In the genomic region with DNA sequence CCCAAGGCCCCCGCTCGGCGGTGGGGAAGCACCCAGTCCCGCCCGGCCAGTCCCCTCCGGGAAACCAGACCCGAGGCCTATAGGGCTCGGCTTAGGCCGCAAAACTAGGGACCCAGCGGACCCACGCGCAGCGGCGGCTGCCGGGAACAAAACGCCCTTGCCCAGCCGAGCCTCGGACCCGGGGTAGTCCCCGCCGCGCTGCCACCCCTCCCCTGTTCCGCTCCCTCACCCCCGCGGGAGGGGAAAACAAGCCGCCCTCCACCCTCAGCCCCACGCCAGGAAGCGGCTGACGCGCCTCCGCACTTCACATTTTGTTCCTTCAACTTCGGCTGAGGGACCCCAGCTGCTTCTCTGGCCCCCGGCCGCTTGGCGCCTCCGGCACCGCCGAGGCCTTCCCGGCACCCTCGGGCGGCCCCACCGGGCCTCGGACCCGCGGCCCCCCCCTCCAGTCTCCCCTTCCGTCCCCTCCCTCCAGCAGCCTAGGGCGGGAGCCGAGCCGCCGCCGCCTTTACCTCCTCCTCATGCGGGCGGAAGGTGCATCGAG, we compare ENCODE assay signal across 8 cellular contexts. TPM values are rescaled to one million over a fixed set of nuclear protein-coding genes. Genes with fewer than 3 reads are reported as not detected.
A peak's percentile ranks its signal among the peaks of the same experiment; 100 is the strongest.
DNase-seq lines count a peak whose midpoint lies in the region; ATAC-seq and TF ChIP-seq lines count a peak whose summit lies in the region.

No MANE protein-coding gene starts in this region.

- DNase-seq in BE2C = peak; percentile 49
- peak; percentile 15 for DNase-seq in astrocyte of the spinal cord (ENCODE audit: low read depth, low spot score)
- DNase-seq in DMS153 (lab: John Stamatoyannopoulos, UW) = no peak

- peak overlapping the region; percentile 53 for H3K27ac ChIP-seq in iPS-18a (ENCODE audit: low read length)
- peak overlapping the region; percentile 87 to 100 (median 97) for H3K27ac ChIP-seq in skin epidermis

- in situ Hi-C loops in astrocyte of the spinal cord (cut with HindIII; ENCODE audit: low sequenced_read_pairs) = no loop called here

- peaks cover 27% of the 10 kb centered on the region for H3K4me1 Mint-ChIP-seq in T-helper 1 cell treated with Interleukin-12 subunit alpha and Interleukin-12 subunit beta and Interleukin-4 antibody, amounts not matched to agents 30 μg/mL and 1 μg/mL, for 36 hours (ENCODE audit: low read depth)

- H3K9me3 ChIP-seq in BE2C (no peaks in the 10 kb centered on the region), iPS-18a (ENCODE audit: control insufficient read depth, low read depth, low read length) (no peaks in the 10 kb centered on the region)

- H3K27ac Mint-ChIP-seq in T-helper 1 cell treated with Interleukin-12 subunit alpha and Interleukin-12 subunit beta and Interleukin-4 antibody, amounts not matched to agents 30 μg/mL and 1 μg/mL, for 36 hours = peak overlapping the region; percentile 59

- H3K27me3 ChIP-seq in BE2C (no peaks in the 10 kb centered on the region), iPS-18a (ENCODE audit: control insufficient read depth, insufficient read depth, low read length) (no peaks in the 10 kb centered on the region)

- peaks cover 26% of the 10 kb centered on the region for H3K36me3 Mint-ChIP-seq in T-helper 1 cell treated with Interleukin-12 subunit alpha and Interleukin-12 subunit beta and Interleukin-4 antibody, amounts not matched to agents 30 μg/mL and 1 μg/mL, for 36 hours (ENCODE audit: low read depth)

- H3K27me3 Mint-ChIP-seq in T-helper 1 cell treated with Interleukin-12 subunit alpha and Interleukin-12 subunit beta and Interleukin-4 antibody, amounts not matched to agents 30 μg/mL and 1 μg/mL, for 36 hours (ENCODE audit: low read depth) = no peaks in the 10 kb centered on the region

- H3K36me3 ChIP-seq in BE2C = peaks cover 38% of the 10 kb centered on the region
- peaks cover 16% of the 10 kb centered on the region for H3K36me3 ChIP-seq in iPS-18a (ENCODE audit: control insufficient read depth, low read depth, low read length)

- no peaks in the 10 kb centered on the region for H3K9me3 Mint-ChIP-seq in T-helper 1 cell treated with Interleukin-12 subunit alpha and Interleukin-12 subunit beta and Interleukin-4 antibody, amounts not matched to agents 30 μg/mL and 1 μg/mL, for 36 hours

- peak overlapping the region; percentile 90 for H3K4me3 ChIP-seq in BE2C (ENCODE audit: low read depth, low read length)
- peak overlapping the region; percentile 91 for H3K4me3 ChIP-seq in astrocyte of the spinal cord (ENCODE audit: low read depth, low read length)
- H3K4me3 ChIP-seq in iPS-18a (ENCODE audit: low read length) = peak overlapping the region; percentile 53
- peak overlapping the region; percentile 74 to 99 (median 91) for H3K4me3 ChIP-seq in skin epidermis

- no peak for TF ChIP-seq CTCF in BE2C (IDR thresholded peaks at IDR 0.05; ENCODE audit: low read depth, low read length)
- no peak for TF ChIP-seq CTCF in astrocyte of the spinal cord (IDR thresholded peaks at IDR 0.05; ENCODE audit: low read depth, low read length)

- H3K4me3 Mint-ChIP-seq in T-helper 1 cell treated with Interleukin-12 subunit alpha and Interleukin-12 subunit beta and Interleukin-4 antibody, amounts not matched to agents 30 μg/mL and 1 μg/mL, for 36 hours = peak overlapping the region; percentile 90

- H3K4me1 ChIP-seq in BE2C = no peaks in the 10 kb centered on the region
- peaks cover 10% of the 10 kb centered on the region for H3K4me1 ChIP-seq in iPS-18a (ENCODE audit: control insufficient read depth, low read depth, low read length)

- peak overlapping the region; percentile 91 for H3K9ac ChIP-seq in iPS-18a (ENCODE audit: low read length)

- ATAC-seq in GM19351 (IDR thresholded peaks at IDR 0.05; ENCODE audit: unreplicated experiment) = peak; percentile 23
- ATAC-seq in HG03457 (IDR thresholded peaks at IDR 0.05; ENCODE audit: unreplicated experiment) = peak; percentile 16

RNA-seq across cellular contexts. Expression of gene PDS5A, which starts 0.7 kb away (rescaled TPM):
- 28.3 TPM for polyA plus RNA-seq in BE2C (2012; ENCODE audit: insufficient read depth, insufficient read length, low read depth)
